In the genomic region with DNA sequence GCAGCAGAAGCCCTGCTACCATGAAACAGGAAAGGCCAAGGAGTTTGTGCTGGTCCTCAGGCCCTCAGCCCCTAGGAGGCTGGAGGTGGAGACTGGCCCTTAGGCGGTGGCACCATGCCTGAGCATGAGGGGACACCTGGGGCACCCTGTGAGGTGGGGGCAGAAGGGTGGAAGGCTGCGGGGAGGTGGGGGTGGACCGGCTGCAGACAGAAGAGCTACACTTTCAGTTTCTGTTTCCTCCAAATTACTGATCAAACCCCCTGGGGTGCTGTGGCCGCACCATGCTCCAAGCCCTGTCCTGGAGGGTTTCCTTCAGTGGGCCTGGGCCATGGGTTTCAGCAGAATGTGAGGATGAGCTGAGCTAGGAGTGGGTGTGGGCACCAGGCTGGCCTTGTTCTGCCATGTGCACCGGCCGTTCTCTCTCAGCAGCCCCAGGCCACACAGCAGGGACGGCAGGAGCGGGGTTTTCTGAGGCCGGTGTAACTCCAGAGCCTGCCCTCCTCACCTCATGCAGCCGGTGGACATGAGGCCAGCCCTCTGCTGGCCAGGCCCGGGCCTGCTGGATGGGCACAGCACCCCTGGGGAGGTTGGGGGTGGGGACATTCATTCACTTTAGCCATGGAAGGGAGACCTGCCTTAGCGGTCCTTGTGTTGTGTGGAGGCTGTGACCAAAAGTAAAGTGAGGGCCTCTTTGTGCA, we compare ENCODE assay signal across 9 cellular contexts. TPM values are rescaled to one million over a fixed set of nuclear protein-coding genes. Genes with fewer than 3 reads are reported as not detected.
DNase-seq lines count a peak whose midpoint lies in the region; ATAC-seq lines count a peak whose summit lies in the region.
"Had no signal": no experiment of that assay in that cellular context is flagged by ENCODE, and none has a peak within 500 bp of the region (broad histone marks: within the 10 kb centered on the region; RNA-seq: fewer than 3 reads in every experiment).

No MANE protein-coding gene starts in this region.

- H3K27ac Mint-ChIP-seq in activated T-helper 1 cell treated with anti-CD3 and anti-CD28 coated beads, Interleukin-12 subunit alpha, Interleukin-12 subunit beta, Interleukin-2, Interleukin-4 antibody, amounts not matched to agents 30 ng/mL and 10 ng/mL and 1 ng/mL, durations not matched to agents 14 hours and 24 hours and 36 hours: no peak overlapping the region
- peak overlapping the region; percentile 69 for H3K27ac Mint-ChIP-seq in stimulated activated memory B cell treated with anti-CD40 and anti-IgM and Interleukin-4, amounts not matched to agents 10 μg/mL and 1 μg/mL and 100 μg/mL, for 72 hours
- no peak overlapping the region for H3K27ac Mint-ChIP-seq in activated naive CD4-positive, alpha-beta T cell treated with anti-CD3 and anti-CD28 coated beads, Interleukin-2, amount 50 U/mL, for 72 hours

- H3K4me3 Mint-ChIP-seq in activated T-cell treated with anti-CD3 and anti-CD28 coated beads, Interleukin-2, amount 50 U/mL, for 4 hours: peak overlapping the region; percentile 26
- peak overlapping the region; percentile 7 for H3K4me3 Mint-ChIP-seq in activated T-helper 1 cell treated with anti-CD3 and anti-CD28 coated beads, Interleukin-12 subunit alpha, Interleukin-12 subunit beta, Interleukin-2, Interleukin-4 antibody, amounts not matched to agents 30 ng/mL and 10 ng/mL and 1 ng/mL, durations not matched to agents 14 hours and 24 hours and 36 hours
- H3K4me3 Mint-ChIP-seq in stimulated activated memory B cell treated with anti-CD40 and anti-IgM and Interleukin-4, amounts not matched to agents 10 μg/mL and 1 μg/mL and 100 μg/mL, for 72 hours: no peak overlapping the region

- no peaks in the 10 kb centered on the region for H3K27me3 Mint-ChIP-seq in activated T-cell treated with anti-CD3 and anti-CD28 coated beads, Interleukin-2, amount 50 U/mL, for 4 hours (ENCODE audit: low read depth)
- peaks cover 2% of the 10 kb centered on the region for H3K27me3 Mint-ChIP-seq in activated T-helper 1 cell treated with anti-CD3 and anti-CD28 coated beads, Interleukin-12 subunit alpha, Interleukin-12 subunit beta, Interleukin-2, Interleukin-4 antibody, amounts not matched to agents 30 ng/mL and 10 ng/mL and 1 ng/mL, durations not matched to agents 14 hours and 24 hours and 36 hours (ENCODE audit: insufficient read depth)
- no peaks in the 10 kb centered on the region for H3K27me3 Mint-ChIP-seq in stimulated activated memory B cell treated with anti-CD40 and anti-IgM and Interleukin-4, amounts not matched to agents 10 μg/mL and 1 μg/mL and 100 μg/mL, for 72 hours

- ATAC-seq in activated T-cell treated with anti-CD3 and anti-CD28 coated beads, Interleukin-2, amount 50 U/mL, for 4 hours: no peak
- peak; percentile 36 for ATAC-seq in HG02938 (IDR thresholded peaks at IDR 0.05; ENCODE audit: unreplicated experiment)
- no peak for ATAC-seq in stimulated activated memory B cell treated with anti-CD40 and anti-IgM and Interleukin-4, amounts not matched to agents 10 μg/mL and 1 μg/mL and 100 μg/mL, for 72 hours
- no peak for ATAC-seq in activated naive CD4-positive, alpha-beta T cell treated with anti-CD3 and anti-CD28 coated beads, Interleukin-2, amount 50 U/mL, for 72 hours

- no peaks in the 10 kb centered on the region for H3K9me3 Mint-ChIP-seq in activated T-cell treated with anti-CD3 and anti-CD28 coated beads, Interleukin-2, amount 50 U/mL, for 4 hours
- no peaks in the 10 kb centered on the region for H3K9me3 Mint-ChIP-seq in activated T-helper 1 cell treated with anti-CD3 and anti-CD28 coated beads, Interleukin-12 subunit alpha, Interleukin-12 subunit beta, Interleukin-2, Interleukin-4 antibody, amounts not matched to agents 30 ng/mL and 10 ng/mL and 1 ng/mL, durations not matched to agents 14 hours and 24 hours and 36 hours
- H3K9me3 Mint-ChIP-seq in stimulated activated memory B cell treated with anti-CD40 and anti-IgM and Interleukin-4, amounts not matched to agents 10 μg/mL and 1 μg/mL and 100 μg/mL, for 72 hours: no peaks in the 10 kb centered on the region
- no peaks in the 10 kb centered on the region for H3K9me3 Mint-ChIP-seq in activated naive CD4-positive, alpha-beta T cell treated with anti-CD3 and anti-CD28 coated beads, Interleukin-2, amount 50 U/mL, for 72 hours

- H3K4me1 Mint-ChIP-seq in activated T-cell treated with anti-CD3 and anti-CD28 coated beads, Interleukin-2, amount 50 U/mL, for 4 hours (ENCODE audit: low read depth): peaks cover 28% of the 10 kb centered on the region
- peaks cover 32% of the 10 kb centered on the region for H3K4me1 Mint-ChIP-seq in activated T-helper 1 cell treated with anti-CD3 and anti-CD28 coated beads, Interleukin-12 subunit alpha, Interleukin-12 subunit beta, Interleukin-2, Interleukin-4 antibody, amounts not matched to agents 30 ng/mL and 10 ng/mL and 1 ng/mL, durations not matched to agents 14 hours and 24 hours and 36 hours (ENCODE audit: low read depth)
- H3K4me1 Mint-ChIP-seq in stimulated activated memory B cell treated with anti-CD40 and anti-IgM and Interleukin-4, amounts not matched to agents 10 μg/mL and 1 μg/mL and 100 μg/mL, for 72 hours: peaks cover 25% of the 10 kb centered on the region

- intact Hi-C loops in activated T-helper 1 cell treated with anti-CD3 and anti-CD28 coated beads, Interleukin-12 subunit alpha, Interleukin-12 subunit beta, Interleukin-2, Interleukin-4 antibody, amounts not matched to agents 30 ng/mL and 10 ng/mL and 1 ng/mL, durations not matched to agents 14 hours and 24 hours and 36 hours (cut with micrococcal nuclease): no loop called here

- H3K36me3 Mint-ChIP-seq in activated T-cell treated with anti-CD3 and anti-CD28 coated beads, Interleukin-2, amount 50 U/mL, for 4 hours (ENCODE audit: insufficient read depth): no peaks in the 10 kb centered on the region
- H3K36me3 Mint-ChIP-seq in activated T-helper 1 cell treated with anti-CD3 and anti-CD28 coated beads, Interleukin-12 subunit alpha, Interleukin-12 subunit beta, Interleukin-2, Interleukin-4 antibody, amounts not matched to agents 30 ng/mL and 10 ng/mL and 1 ng/mL, durations not matched to agents 14 hours and 24 hours and 36 hours (ENCODE audit: low read depth): peaks cover 1% of the 10 kb centered on the region
- no peaks in the 10 kb centered on the region for H3K36me3 Mint-ChIP-seq in stimulated activated memory B cell treated with anti-CD40 and anti-IgM and Interleukin-4, amounts not matched to agents 10 μg/mL and 1 μg/mL and 100 μg/mL, for 72 hours
- no peaks in the 10 kb centered on the region for H3K36me3 Mint-ChIP-seq in activated naive CD4-positive, alpha-beta T cell treated with anti-CD3 and anti-CD28 coated beads, Interleukin-2, amount 50 U/mL, for 72 hours

- no peak for DNase-seq in activated T-cell treated with anti-CD3 and anti-CD28 coated beads, Interleukin-2, amount 50 U/mL, for 4 hours
- DNase-seq in activated T-cell treated with anti-CD3 and anti-CD28 coated beads, Interleukin-2, amount 50 U/mL, for 1 hour: no peak
- DNase-seq in activated T-helper 1 cell treated with anti-CD3 and anti-CD28 coated beads, Interleukin-12 subunit alpha, Interleukin-12 subunit beta, Interleukin-2, Interleukin-4 antibody, amounts not matched to agents 30 ng/mL and 10 ng/mL and 1 ng/mL, durations not matched to agents 14 hours and 24 hours and 36 hours (ENCODE audit: low spot score): no peak
- no peak for DNase-seq in HPDE6-E6E7 (ENCODE audit: extremely low spot score)
- no peak for DNase-seq in NCI-H2227 (lab: John Stamatoyannopoulos, UW; ENCODE audit: unreplicated experiment)
- no peak for DNase-seq in activated naive CD4-positive, alpha-beta T cell treated with anti-CD3 and anti-CD28 coated beads, Interleukin-2, amount 50 U/mL, for 72 hours (ENCODE audit: low spot score in 2 of 2)

RNA-seq across cellular contexts. Expression of gene PLEKHB2, which starts 51.5 kb away (rescaled TPM):
- 10 to 100 TPM; 55.6 to 61.1 (median 57.7) TPM for total RNA-seq in activated T-cell treated with anti-CD3 and anti-CD28 coated beads, Interleukin-2, amount 50 U/mL, for 4 hours
- 72.5 and 73.9 TPM in 2 replicates for total RNA-seq in activated T-helper 1 cell treated with anti-CD3 and anti-CD28 coated beads, Interleukin-12 subunit alpha, Interleukin-12 subunit beta, Interleukin-2, Interleukin-4 antibody, amounts not matched to agents 30 ng/mL and 10 ng/mL and 1 ng/mL, durations not matched to agents 14 hours and 24 hours and 36 hours
- total RNA-seq in activated naive CD4-positive, alpha-beta T cell treated with anti-CD3 and anti-CD28 coated beads, Interleukin-2, amount 50 U/mL, for 72 hours: 10 to 100 TPM; 49.1 to 81.2 TPM

RNA-seq across cellular contexts. Expression of gene POTEE, which starts 52.7 kb away (rescaled TPM):
- total RNA-seq in activated T-cell treated with anti-CD3 and anti-CD28 coated beads, Interleukin-2, amount 50 U/mL, for 4 hours: under 1 TPM; 0.18 to 0.20 (median 0.19) TPM
- total RNA-seq in activated T-helper 1 cell treated with anti-CD3 and anti-CD28 coated beads, Interleukin-12 subunit alpha, Interleukin-12 subunit beta, Interleukin-2, Interleukin-4 antibody, amounts not matched to agents 30 ng/mL and 10 ng/mL and 1 ng/mL, durations not matched to agents 14 hours and 24 hours and 36 hours: 0.67 and 1.1 TPM in 2 replicates
- under 1 TPM; 0.60 to 0.66 TPM for total RNA-seq in activated naive CD4-positive, alpha-beta T cell treated with anti-CD3 and anti-CD28 coated beads, Interleukin-2, amount 50 U/mL, for 72 hours
- total RNA-seq: kidney epithelial cell had no signal
